Comparison of ENCODE assay signal across 8 cellular contexts in genomic region chr13:98910501-98910951, GRCh38.
DNase-seq lines count a peak whose midpoint lies in the region; TF ChIP-seq lines count a peak whose summit lies in the region.

No MANE protein-coding gene starts in this region.

- no peaks in the 10 kb centered on the region for H3K79me2 ChIP-seq in osteoblast (ENCODE audit: insufficient read depth, low read length)

- peak overlapping the region; percentile 96 for H3K27ac Mint-ChIP-seq in endothelial cell (ENCODE audit: unreplicated experiment)

- TF ChIP-seq CTCF in endothelial cell (IDR thresholded peaks at IDR 0.05; ENCODE audit: unreplicated experiment) (no peak), osteoblast (IDR thresholded peaks at IDR 0.05; ENCODE audit: extremely low read depth, low read depth, low read length) (no peak), GM13976 (IDR thresholded peaks at IDR 0.05; ENCODE audit: borderline replicate concordance, control extremely low read depth, extremely low read depth, insufficient read depth, missing control alignments) (no peak)

- no peaks in the 10 kb centered on the region for H3K9me3 Mint-ChIP-seq in endothelial cell (ENCODE audit: unreplicated experiment)

- peak overlapping the region; percentile 9 for H3K4me2 ChIP-seq in osteoblast (ENCODE audit: insufficient read depth, low read length)

- H4K20me1 ChIP-seq in osteoblast (ENCODE audit: insufficient read depth, low read length) = no peaks in the 10 kb centered on the region

- H3K9me3 ChIP-seq in osteoblast (ENCODE audit: low read depth, low read length) = no peaks in the 10 kb centered on the region

- H3K4me3 ChIP-seq in osteoblast (ENCODE audit: insufficient read depth, low read length) = no peak overlapping the region

- H3K27ac ChIP-seq in osteoblast (ENCODE audit: low read depth, low read length) = peak overlapping the region; percentile 76

- H3K4me3 Mint-ChIP-seq in endothelial cell (ENCODE audit: unreplicated experiment) = peak overlapping the region; percentile 17

- H3K4me1 ChIP-seq in osteoblast (ENCODE audit: insufficient read depth, low read length) = peaks cover 5% of the 10 kb centered on the region

- no peaks in the 10 kb centered on the region for H3K36me3 ChIP-seq in osteoblast (ENCODE audit: insufficient read depth, low read length)

- peak overlapping the region; percentile 83 for H2AFZ ChIP-seq in osteoblast (ENCODE audit: low read length)

- in situ Hi-C loops in GM13976 (cut with MboI; ENCODE audit: low sequenced_read_pairs, unreplicated experiment) = no loop called here

- H3K4me1 Mint-ChIP-seq in endothelial cell (ENCODE audit: unreplicated experiment) = peaks cover 47% of the 10 kb centered on the region

- DNase-seq in NCI-H2081 (lab: John Stamatoyannopoulos, UW) (peak; percentile 16 to 42), NCI-H2081 treated with DMSO at 0.1 percent for 48 hours (lab: John Stamatoyannopoulos, UW) (no peak), UCSD-AML1 (lab: John Stamatoyannopoulos, UW; ENCODE audit: unreplicated experiment) (peak; percentile 36), endothelial cell (ENCODE audit: low spot score) (peak; percentile 34), osteoblast (ENCODE audit: insufficient read length, low spot score, missing footprints) (no peak), GM13976 (ENCODE audit: low spot score) (no peak), islet precursor cell (no peak), SK-N-DZ (ENCODE audit: low spot score) (no peak)

- peaks cover 35% of the 10 kb centered on the region for H3K36me3 Mint-ChIP-seq in endothelial cell (ENCODE audit: low read depth, unreplicated experiment)

- H3K27me3 Mint-ChIP-seq in endothelial cell (ENCODE audit: unreplicated experiment) = peaks cover 3% of the 10 kb centered on the region

- no peaks in the 10 kb centered on the region for H3K27me3 ChIP-seq in osteoblast (ENCODE audit: insufficient read depth, low read length)

Comparison
In these comparisons a context has a peak if more than half of its experiments do, and no peak if none do; other contexts are left out.
1. DNase-seq: peak in NCI-H2081 (2 of 2), UCSD-AML1 (single experiment) and endothelial cell (single experiment); none in NCI-H2081 treated with DMSO at 0.1 percent for 48 hours (single experiment), osteoblast (single experiment), GM13976 (single experiment), islet precursor cell (single experiment) and SK-N-DZ (single experiment).